In genomic region chr17:59848778-59849177, GRCh38 we compare ENCODE assay signal across 1 cellular context.
TF ChIP-seq lines count a peak whose summit lies in the region.

No MANE protein-coding gene starts in this region.

TF ChIP-seq in HepG2, 621 proteins besides CTCF, POLR2A, EP300 and RAD21 (continued from another document and continues in another):
- no peak for TF ChIP-seq FOXA1 (IDR thresholded peaks at IDR 0.05)
- 0 out of 2 replicates have a peak, but pooled peaks have one; percentile 41 for TF ChIP-seq FOXA1 (CRISPR knock-in tag; IDR thresholded peaks at IDR 0.05)
- no peak for TF ChIP-seq ZNF747 (CRISPR knock-in tag; IDR thresholded peaks at IDR 0.05; ENCODE audit: borderline replicate concordance)
- no peak for TF ChIP-seq ZFAT (CRISPR knock-in tag; conservative IDR thresholded peaks at IDR 0.05)
- no peak for TF ChIP-seq DZIP1 (CRISPR knock-in tag; IDR thresholded peaks at IDR 0.05)
- TF ChIP-seq HOXA3 (CRISPR knock-in tag; IDR thresholded peaks at IDR 0.05), result peak; percentile 64
- no peak; the same call in 1 of the 2 replicates for TF ChIP-seq PHF8 (CRISPR knock-in tag; IDR thresholded peaks at IDR 0.05)
- TF ChIP-seq U2AF1 (optimal IDR thresholded peaks at IDR 0.05; ENCODE audit: low read depth, low read length), result no peak
- no peak for TF ChIP-seq HNF1B (CRISPR knock-in tag; IDR thresholded peaks at IDR 0.05)
- no peak for TF ChIP-seq PITX1 (CRISPR knock-in tag; IDR thresholded peaks at IDR 0.05)
- no peak for TF ChIP-seq DNMT1 (CRISPR knock-in tag; IDR thresholded peaks at IDR 0.05)
- TF ChIP-seq CREB1 (IDR thresholded peaks at IDR 0.05), result no peak
- TF ChIP-seq CREB1 (CRISPR knock-in tag; IDR thresholded peaks at IDR 0.05), result no peak
- TF ChIP-seq CEBPG (CRISPR knock-in tag; IDR thresholded peaks at IDR 0.05), result peak; percentile 96
- TF ChIP-seq FOXO1 (CRISPR knock-in tag; IDR thresholded peaks at IDR 0.05), result peak; percentile 76
- no peak for TF ChIP-seq ZNF382 (CRISPR knock-in tag; IDR thresholded peaks at IDR 0.05; ENCODE audit: borderline replicate concordance)
- TF ChIP-seq MYC (CRISPR knock-in tag; IDR thresholded peaks at IDR 0.05; ENCODE audit: borderline replicate concordance), result no peak
- peak; percentile 57; the same call in 1 of the 2 replicates for TF ChIP-seq FOXP4 (CRISPR knock-in tag; IDR thresholded peaks at IDR 0.05)
- TF ChIP-seq POLR2G (IDR thresholded peaks at IDR 0.05; ENCODE audit: low read depth, low read length), result no peak
- no peak for TF ChIP-seq POGK (CRISPR knock-in tag; conservative IDR thresholded peaks at IDR 0.05)
- 0 out of 2 replicates have a peak, but pooled peaks have one; percentile 31 for TF ChIP-seq ARNT2 (CRISPR knock-in tag; IDR thresholded peaks at IDR 0.05; ENCODE audit: low read depth)
- TF ChIP-seq ZBTB10 (CRISPR knock-in tag; IDR thresholded peaks at IDR 0.05; ENCODE audit: borderline replicate concordance), result no peak
- no peak for TF ChIP-seq PPARG (CRISPR knock-in tag; conservative IDR thresholded peaks at IDR 0.05)
- TF ChIP-seq TP53 (CRISPR knock-in tag; conservative IDR thresholded peaks at IDR 0.05), result no peak
- no peak for TF ChIP-seq ZNF878 (CRISPR knock-in tag; IDR thresholded peaks at IDR 0.05)
- no peak for TF ChIP-seq TCF7 (IDR thresholded peaks at IDR 0.05; ENCODE audit: low read depth)
- peak; percentile 88 for TF ChIP-seq GATAD2A (CRISPR knock-in tag; IDR thresholded peaks at IDR 0.05)
- 0 out of 2 replicates have a peak, but pooled peaks have one; percentile 19 for TF ChIP-seq ZNF501 (CRISPR knock-in tag; IDR thresholded peaks at IDR 0.05)
- no peak for TF ChIP-seq MATR3 (CRISPR knock-in tag; IDR thresholded peaks at IDR 0.05)
- TF ChIP-seq GFI1 (CRISPR knock-in tag; IDR thresholded peaks at IDR 0.05; ENCODE audit: borderline replicate concordance), result no peak
- TF ChIP-seq ZNF800 (CRISPR knock-in tag; IDR thresholded peaks at IDR 0.05), result no peak
- no peak for TF ChIP-seq E2F5 (CRISPR knock-in tag; conservative IDR thresholded peaks at IDR 0.05)
- TF ChIP-seq ZKSCAN5 (CRISPR knock-in tag; IDR thresholded peaks at IDR 0.05), result no peak
- no peak for TF ChIP-seq ZNF724P (CRISPR knock-in tag; IDR thresholded peaks at IDR 0.05; ENCODE audit: borderline replicate concordance)
- TF ChIP-seq SKIL (CRISPR knock-in tag; IDR thresholded peaks at IDR 0.05; ENCODE audit: borderline replicate concordance), result no peak
- no peak for TF ChIP-seq TERF1 (CRISPR knock-in tag; IDR thresholded peaks at IDR 0.05)
- TF ChIP-seq ZBTB44 (CRISPR knock-in tag; IDR thresholded peaks at IDR 0.05), result no peak
- TF ChIP-seq ZNF576 (CRISPR knock-in tag; IDR thresholded peaks at IDR 0.05), result no peak
- no peak for TF ChIP-seq EEA1 (CRISPR knock-in tag; IDR thresholded peaks at IDR 0.05; ENCODE audit: borderline replicate concordance)
- TF ChIP-seq ZNF644 (CRISPR knock-in tag; IDR thresholded peaks at IDR 0.05; ENCODE audit: low read depth), result peak; percentile 64; the same call in 1 of the 2 replicates
- no peak for TF ChIP-seq ZEB1 (IDR thresholded peaks at IDR 0.05; ENCODE audit: insufficient replicate concordance, low read depth)
- no peak for TF ChIP-seq ZNF326 (CRISPR knock-in tag; IDR thresholded peaks at IDR 0.05; ENCODE audit: borderline replicate concordance)
- TF ChIP-seq BCL3 (CRISPR knock-in tag; IDR thresholded peaks at IDR 0.05), result no peak
